13 cellular contexts compared by ENCODE assay signal in genomic region chr1:66022904-66023620, GRCh38.
A peak's percentile ranks its signal among the peaks of the same experiment; 100 is the strongest.
DNase-seq lines count a peak whose midpoint lies in the region; ATAC-seq and TF ChIP-seq lines count a peak whose summit lies in the region.
"Had no signal": no experiment of that assay in that cellular context is flagged by ENCODE, and none has a peak within 500 bp of the region (broad histone marks: within the 10 kb centered on the region; RNA-seq: fewer than 3 reads in every experiment).

No MANE protein-coding gene starts in this region.

- H3K9me2 ChIP-seq in SK-N-SH, result no peaks in the 10 kb centered on the region

- no peak overlapping the region for H3K4me2 ChIP-seq in SK-N-SH

- H3K36me3 ChIP-seq in SK-N-SH (replicated peaks in 1 of 2; ENCODE audit: control insufficient read depth in 1 of 2, insufficient read depth in 2 of 2, low read length in 1 of 2) (no peaks in the 10 kb centered on the region), endodermal cell (ENCODE audit: control insufficient read depth, insufficient read depth, low read length) (no peaks in the 10 kb centered on the region), ascending aorta (no peaks in the 10 kb centered on the region)

- POLR2A ChIA-PET in SK-N-SH (lab: Yijun Ruan, JAX), result no interaction called here

- H3K4me1 ChIP-seq in SK-N-SH (ENCODE audit: control insufficient read depth in 1 of 2, insufficient read depth in 2 of 2, low read depth in 1 of 2, low read length in 1 of 2) (no peaks in the 10 kb centered on the region), endodermal cell (ENCODE audit: control insufficient read depth, insufficient read depth, low read length) (no peaks in the 10 kb centered on the region), ascending aorta (no peaks in the 10 kb centered on the region)

- TF ChIP-seq EP300 in SK-N-SH (IDR thresholded peaks at IDR 0.05; ENCODE audit: borderline replicate concordance in 1 of 2, low read depth in 1 of 2, low read length in 1 of 2), result no peak

- H3K4me1 Mint-ChIP-seq in endodermal cell, result no peaks in the 10 kb centered on the region
- H3K4me1 Mint-ChIP-seq: stimulated activated effector memory CD8-positive, alpha-beta T cell treated with anti-CD3 and anti-CD28 coated beads, Interleukin-12 subunit alpha, Interleukin-12 subunit beta, amount 100 ng/mL, for 72 hours had no signal

- no peak for TF ChIP-seq RAD21 in SK-N-SH (IDR thresholded peaks at IDR 0.05; ENCODE audit: low read length)

- TF ChIP-seq CTCF in SK-N-SH (IDR thresholded peaks at IDR 0.05) (no peak), endodermal cell (conservative IDR thresholded peaks at IDR 0.05) (no peak), ascending aorta (IDR thresholded peaks at IDR 0.05) (no peak)

- H3K79me2 ChIP-seq in SK-N-SH (ENCODE audit: insufficient read depth), result no peaks in the 10 kb centered on the region

- H4K20me1 ChIP-seq in SK-N-SH (ENCODE audit: insufficient read depth), result no peaks in the 10 kb centered on the region

- no peak for DNase-seq in SK-N-SH
- peak; percentile 51 for DNase-seq in OCI-M1 (lab: John Stamatoyannopoulos, UW)
- DNase-seq in endodermal cell, result peak; percentile 45
- DNase-seq in pons (ENCODE audit: low spot score), result peak; percentile 13
- DNase-seq in ascending aorta (ENCODE audit: low spot score in 2 of 2), result no peak
- DNase-seq: NCI-H1048; stimulated activated CD4-positive, alpha-beta T cell treated with anti-CD3 and anti-CD28 coated beads, Interleukin-2, amount 100 ng/mL, for 48 hours had no signal

- H3K27ac ChIP-seq in SK-N-SH (ENCODE audit: low read depth in 2 of 2, low read length in 1 of 2), result no peak overlapping the region; a peak in 1 of 4 replicates
- no peak overlapping the region for H3K27ac ChIP-seq in endodermal cell (ENCODE audit: low read depth, low read length)
- H3K27ac ChIP-seq in ascending aorta, result no peak overlapping the region
- H3K27ac ChIP-seq: HL-60, SK-N-MC had no signal

- intact Hi-C loops in ascending aorta (cut with DNase I), result no loop called here

- H3K9me3 Mint-ChIP-seq in endodermal cell, result no peaks in the 10 kb centered on the region
- H3K9me3 Mint-ChIP-seq: stimulated activated effector memory CD8-positive, alpha-beta T cell treated with anti-CD3 and anti-CD28 coated beads, Interleukin-12 subunit alpha, Interleukin-12 subunit beta, amount 100 ng/mL, for 72 hours had no signal

- H3K4me3 ChIP-seq in SK-N-SH (ENCODE audit: low read depth in 2 of 2, low read length in 1 of 2) (no peak overlapping the region), endodermal cell (ENCODE audit: low read length) (no peak overlapping the region), ascending aorta (no peak overlapping the region)
- H3K4me3 ChIP-seq: SK-N-MC had no signal

- WGBS in SK-N-SH (ENCODE audit: low lambda C conversion rate), result 90% methylated on average over 2 of the region's 2 CpGs
- WGBS in endodermal cell (ENCODE audit: insufficient coverage in 1 of 2, insufficient read length in 1 of 2), 2 experiments, result 72% methylated on average over 2 of the region's 2 CpGs; no CpG with 5 or more reads in 1 of the 2 experiments

- H3K9ac ChIP-seq in SK-N-SH (no peak overlapping the region), endodermal cell (ENCODE audit: extremely low read depth, low read length, poor library complexity, severe bottlenecking) (no peak overlapping the region)

- no peaks in the 10 kb centered on the region for H3K36me3 Mint-ChIP-seq in endodermal cell (ENCODE audit: low read depth)
- H3K36me3 Mint-ChIP-seq: stimulated activated effector memory CD8-positive, alpha-beta T cell treated with anti-CD3 and anti-CD28 coated beads, Interleukin-12 subunit alpha, Interleukin-12 subunit beta, amount 100 ng/mL, for 72 hours had no signal

- H3K4me3 Mint-ChIP-seq in endodermal cell, result no peak overlapping the region
- H3K4me3 Mint-ChIP-seq: stimulated activated effector memory CD8-positive, alpha-beta T cell treated with anti-CD3 and anti-CD28 coated beads, Interleukin-12 subunit alpha, Interleukin-12 subunit beta, amount 100 ng/mL, for 72 hours had no signal

- ATAC-seq in SK-N-SH treated with all-trans-retinoic acid at 6 μM for 48 hours (no peak), GM19035 (IDR thresholded peaks at IDR 0.05; ENCODE audit: unreplicated experiment) (no peak), GM19351 (IDR thresholded peaks at IDR 0.05; ENCODE audit: unreplicated experiment) (no peak)
- ATAC-seq: stimulated activated effector memory CD8-positive, alpha-beta T cell treated with anti-CD3 and anti-CD28 coated beads, Interleukin-12 subunit alpha, Interleukin-12 subunit beta, amount 100 ng/mL, for 72 hours had no signal

- H3K27ac Mint-ChIP-seq in endodermal cell, result no peak overlapping the region
- H3K27ac Mint-ChIP-seq: stimulated activated effector memory CD8-positive, alpha-beta T cell treated with anti-CD3 and anti-CD28 coated beads, Interleukin-12 subunit alpha, Interleukin-12 subunit beta, amount 100 ng/mL, for 72 hours had no signal

- H3K9me3 ChIP-seq in SK-N-SH, result no peaks in the 10 kb centered on the region
- no peaks in the 10 kb centered on the region for H3K9me3 ChIP-seq in endodermal cell (ENCODE audit: control insufficient read depth, low read length)
- no peaks in the 10 kb centered on the region for H3K9me3 ChIP-seq in ascending aorta

- H3K27me3 Mint-ChIP-seq in endodermal cell (ENCODE audit: insufficient read depth), result no peaks in the 10 kb centered on the region

- no peak overlapping the region for H2AFZ ChIP-seq in SK-N-SH (ENCODE audit: low read depth)

- CTCF ChIA-PET in SK-N-SH (lab: Yijun Ruan, JAX), result interaction anchor here (0.7 to 1.0 kb wide), 2 partner anchors 9 to 219 kb away, joined by 3 to 4 read pairs; no protein-coding TSS in a partner anchor

- H3F3A ChIP-seq in SK-N-SH (replicated peaks; ENCODE audit: insufficient read depth), result no peaks in the 10 kb centered on the region

- no peaks in the 10 kb centered on the region for H3K27me3 ChIP-seq in SK-N-SH (ENCODE audit: insufficient read depth)
- no peaks in the 10 kb centered on the region for H3K27me3 ChIP-seq in endodermal cell (ENCODE audit: control insufficient read depth, insufficient read depth, low read length, poor library complexity, severe bottlenecking)
- no peaks in the 10 kb centered on the region for H3K27me3 ChIP-seq in ascending aorta

TF ChIP-seq in SK-N-SH, 30 proteins besides CTCF, POLR2A, EP300 and RAD21:
- TF ChIP-seq REST (IDR thresholded peaks at IDR 0.05; ENCODE audit: low read depth, low read length) (peak; percentile 90), ELF1 (IDR thresholded peaks at IDR 0.05) (no peak)

TF ChIP-seq in SK-N-SH treated with all-trans-retinoic acid at 6 μM for 48 hours, 23 proteins besides CTCF, POLR2A, EP300 and RAD21:
- TF ChIP-seq PPARA (CRISPR knock-in tag; IDR thresholded peaks at IDR 0.05; ENCODE audit: borderline replicate concordance), result no peak
- no peak for TF ChIP-seq ZC3H10 (CRISPR knock-in tag; IDR thresholded peaks at IDR 0.05)
- TF ChIP-seq POU6F1 (CRISPR knock-in tag; IDR thresholded peaks at IDR 0.05; ENCODE audit: borderline replicate concordance, low read depth), result no peak
- TF ChIP-seq PATZ1 (CRISPR knock-in tag; IDR thresholded peaks at IDR 0.05; ENCODE audit: borderline replicate concordance), result no peak
- no peak for TF ChIP-seq ZNF565 (CRISPR knock-in tag; conservative IDR thresholded peaks at IDR 0.05; ENCODE audit: low read depth)
- TF ChIP-seq OSR1 (CRISPR knock-in tag; IDR thresholded peaks at IDR 0.05), result no peak
- no peak for TF ChIP-seq ZFP3 (CRISPR knock-in tag; IDR thresholded peaks at IDR 0.05)
- TF ChIP-seq TCF4 (CRISPR knock-in tag; IDR thresholded peaks at IDR 0.05; ENCODE audit: borderline replicate concordance), result no peak
- no peak for TF ChIP-seq ZFP30 (CRISPR knock-in tag; IDR thresholded peaks at IDR 0.05)
TF ChIP-seq in SK-N-SH treated with all-trans-retinoic acid at 6 μM for 48 hours: peak in this region for 0.

Comparison
In these comparisons a context has a peak if more than half of its experiments do, and no peak if none do; other contexts are left out.
1. DNase-seq: peak in OCI-M1 (single experiment), endodermal cell (single experiment) and pons (single experiment); none in SK-N-SH (single experiment) and ascending aorta (0 of 2).